16 cellular contexts compared by ENCODE assay signal in the genomic region with DNA sequence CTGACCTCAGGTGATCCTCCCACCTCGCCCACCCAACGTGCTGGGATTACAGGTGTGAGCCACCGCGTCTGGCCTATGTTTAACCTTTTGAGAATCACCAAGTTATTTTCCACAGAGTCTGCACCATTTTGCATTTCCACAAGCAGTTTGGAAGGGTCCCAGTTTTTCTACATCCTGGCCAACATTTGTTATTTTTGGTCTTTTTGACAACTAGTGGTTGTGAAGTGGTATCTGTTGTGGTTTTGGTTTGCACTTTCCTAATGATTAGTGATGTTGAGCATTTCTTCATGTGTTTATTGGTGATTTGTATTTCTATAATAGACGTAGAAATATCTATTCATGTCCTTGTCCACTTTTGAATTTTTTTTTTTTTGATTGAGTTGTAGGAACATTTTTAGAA.
A peak's percentile ranks its signal among the peaks of the same experiment; 100 is the strongest.
DNase-seq lines count a peak whose midpoint lies in the region; FAIRE-seq and TF ChIP-seq lines count a peak whose summit lies in the region.
"Had no signal": no experiment of that assay in that cellular context is flagged by ENCODE, and none has a peak within 500 bp of the region (broad histone marks: within the 10 kb centered on the region; RNA-seq: fewer than 3 reads in every experiment).

No MANE protein-coding gene starts in this region.

- H3K27me3 ChIP-seq in astrocyte (ENCODE audit: insufficient read depth, low read length): no peaks in the 10 kb centered on the region
- H3K27me3 ChIP-seq in osteoblast (ENCODE audit: insufficient read depth, low read length): no peaks in the 10 kb centered on the region

- peaks cover 62% of the 10 kb centered on the region for H3K36me3 Mint-ChIP-seq in activated T-cell treated with anti-CD3 and anti-CD28 coated beads, Interleukin-2, amount 50 U/mL, for 24 hours (ENCODE audit: low read depth)
- no peaks in the 10 kb centered on the region for H3K36me3 Mint-ChIP-seq in astrocyte (ENCODE audit: low read depth, unreplicated experiment)
- H3K36me3 Mint-ChIP-seq in glutamatergic neuron (ENCODE audit: unreplicated experiment): no peaks in the 10 kb centered on the region

- H3K9me3 Mint-ChIP-seq in activated T-cell treated with anti-CD3 and anti-CD28 coated beads, Interleukin-2, amount 50 U/mL, for 24 hours: no peaks in the 10 kb centered on the region
- H3K9me3 Mint-ChIP-seq in astrocyte (ENCODE audit: unreplicated experiment) (no peaks in the 10 kb centered on the region), glutamatergic neuron (ENCODE audit: unreplicated experiment) (peaks cover 5% of the 10 kb centered on the region)

- H3K4me3 ChIP-seq in astrocyte (ENCODE audit: insufficient read depth, low read depth, low read length): no peak overlapping the region
- H3K4me3 ChIP-seq in osteoblast (ENCODE audit: insufficient read depth, low read length): no peak overlapping the region

- no peak overlapping the region for H3K4me3 Mint-ChIP-seq in activated T-cell treated with anti-CD3 and anti-CD28 coated beads, Interleukin-2, amount 50 U/mL, for 24 hours
- H3K4me3 Mint-ChIP-seq in astrocyte (ENCODE audit: unreplicated experiment): no peak overlapping the region
- no peak overlapping the region for H3K4me3 Mint-ChIP-seq in glutamatergic neuron (ENCODE audit: unreplicated experiment)

- no peaks in the 10 kb centered on the region for H3K27me3 Mint-ChIP-seq in activated T-cell treated with anti-CD3 and anti-CD28 coated beads, Interleukin-2, amount 50 U/mL, for 24 hours
- H3K27me3 Mint-ChIP-seq in astrocyte (ENCODE audit: low read depth, unreplicated experiment) (no peaks in the 10 kb centered on the region), glutamatergic neuron (ENCODE audit: unreplicated experiment) (peaks cover 3% of the 10 kb centered on the region)
- H3K27me3 Mint-ChIP-seq: CD4-positive, CD25-positive, alpha-beta regulatory T cell had no signal

- peak overlapping the region; percentile 68 for H3K27ac Mint-ChIP-seq in activated T-cell treated with anti-CD3 and anti-CD28 coated beads, Interleukin-2, amount 50 U/mL, for 24 hours
- H3K27ac Mint-ChIP-seq in astrocyte (ENCODE audit: unreplicated experiment) (no peak overlapping the region), glutamatergic neuron (ENCODE audit: unreplicated experiment) (peak overlapping the region; percentile 88)

- no peak for FAIRE-seq in astrocyte (lab: Jason Lieb, UNC)
- FAIRE-seq: G401.6, RCC 7860 had no signal

- H3K27ac ChIP-seq in astrocyte (ENCODE audit: low read depth, low read length) (no peak overlapping the region), osteoblast (ENCODE audit: low read depth, low read length) (no peak overlapping the region)
- H3K27ac ChIP-seq: 22Rv1 had no signal

- H3K36me3 ChIP-seq in astrocyte (ENCODE audit: insufficient read depth, low read length) (no peaks in the 10 kb centered on the region), osteoblast (ENCODE audit: insufficient read depth, low read length) (no peaks in the 10 kb centered on the region)

- H3K9me3 ChIP-seq in astrocyte (ENCODE audit: insufficient read depth, low read depth, low read length) (no peaks in the 10 kb centered on the region), osteoblast (ENCODE audit: low read depth, low read length) (no peaks in the 10 kb centered on the region)
- H3K9me3 ChIP-seq: Caco-2 had no signal

- H3K4me1 ChIP-seq in astrocyte (ENCODE audit: insufficient read depth, low read length): peaks cover 17% of the 10 kb centered on the region
- peaks cover 59% of the 10 kb centered on the region for H3K4me1 ChIP-seq in osteoblast (ENCODE audit: insufficient read depth, low read length)
- H3K4me1 ChIP-seq: Caco-2 had no signal

- DNase-seq in activated T-cell treated with anti-CD3 and anti-CD28 coated beads, Interleukin-2, amount 50 U/mL, for 24 hours: no peak
- DNase-seq in activated T-cell treated with anti-CD3 and anti-CD28 coated beads for 4 hours (no peak), astrocyte (ENCODE audit: low read depth) (peak; percentile 62), glutamatergic neuron (no peak), osteoblast (ENCODE audit: insufficient read length, low spot score, missing footprints) (peak; percentile 18), activated gamma-delta T cell (lab: John Stamatoyannopoulos, UW) (no peak), retina (no peak), NCI-H82 (lab: John Stamatoyannopoulos, UW) (no peak)
- DNase-seq: Caco-2; CD4-positive, CD25-positive, alpha-beta regulatory T cell; GM23248; NCI-H1694 treated with DMSO at 0.1 percent for 48 hours; NCI-H748 treated with DMSO at 0.1 percent for 48 hours had no signal

- TF ChIP-seq CTCF in astrocyte (IDR thresholded peaks at IDR 0.05; ENCODE audit: insufficient read depth, low read depth, low read length): no peak
- no peak for TF ChIP-seq CTCF in glutamatergic neuron (IDR thresholded peaks at IDR 0.05; ENCODE audit: partially characterized antibody, unreplicated experiment)
- TF ChIP-seq CTCF in osteoblast (IDR thresholded peaks at IDR 0.05; ENCODE audit: extremely low read depth, low read depth, low read length): no peak

- no peak overlapping the region for H3K9ac ChIP-seq in astrocyte (ENCODE audit: low read length)
- H3K9ac ChIP-seq: GM23248 had no signal

- H3K79me2 ChIP-seq in astrocyte (ENCODE audit: insufficient read depth, low read length) (peaks cover 95% of the 10 kb centered on the region), osteoblast (ENCODE audit: insufficient read depth, low read length) (peaks cover 97% of the 10 kb centered on the region)

- H2AFZ ChIP-seq in astrocyte (ENCODE audit: low read depth, low read length) (no peak overlapping the region), osteoblast (ENCODE audit: low read length) (no peak overlapping the region)
- H2AFZ ChIP-seq: GM23248 had no signal

- peaks cover 64% of the 10 kb centered on the region for H3K4me1 Mint-ChIP-seq in activated T-cell treated with anti-CD3 and anti-CD28 coated beads, Interleukin-2, amount 50 U/mL, for 24 hours (ENCODE audit: low read depth)
- H3K4me1 Mint-ChIP-seq in astrocyte (ENCODE audit: low read depth, unreplicated experiment): peaks cover 30% of the 10 kb centered on the region
- H3K4me1 Mint-ChIP-seq in glutamatergic neuron (ENCODE audit: low read depth, unreplicated experiment): peaks cover 27% of the 10 kb centered on the region

- no peak overlapping the region for H3K4me2 ChIP-seq in astrocyte (ENCODE audit: low read length)
- no peak overlapping the region for H3K4me2 ChIP-seq in osteoblast (ENCODE audit: insufficient read depth, low read length)

- peaks cover 55% of the 10 kb centered on the region for H4K20me1 ChIP-seq in astrocyte (ENCODE audit: insufficient read depth, low read length)
- H4K20me1 ChIP-seq in osteoblast (ENCODE audit: insufficient read depth, low read length): peaks cover 12% of the 10 kb centered on the region

Comparison
In these comparisons a context has a peak if more than half of its experiments do, and no peak if none do; other contexts are left out.
1. DNase-seq: peak in astrocyte (single experiment) and osteoblast (single experiment); none in activated T-cell treated with anti-CD3 and anti-CD28 coated beads, Interleukin-2, amount 50 U/mL, for 24 hours (single experiment), activated T-cell treated with anti-CD3 and anti-CD28 coated beads for 4 hours (single experiment), glutamatergic neuron (single experiment), activated gamma-delta T cell (single experiment), retina (single experiment) and NCI-H82 (single experiment).